Comparison of ENCODE assay signal across 20 cellular contexts in the genomic region with DNA sequence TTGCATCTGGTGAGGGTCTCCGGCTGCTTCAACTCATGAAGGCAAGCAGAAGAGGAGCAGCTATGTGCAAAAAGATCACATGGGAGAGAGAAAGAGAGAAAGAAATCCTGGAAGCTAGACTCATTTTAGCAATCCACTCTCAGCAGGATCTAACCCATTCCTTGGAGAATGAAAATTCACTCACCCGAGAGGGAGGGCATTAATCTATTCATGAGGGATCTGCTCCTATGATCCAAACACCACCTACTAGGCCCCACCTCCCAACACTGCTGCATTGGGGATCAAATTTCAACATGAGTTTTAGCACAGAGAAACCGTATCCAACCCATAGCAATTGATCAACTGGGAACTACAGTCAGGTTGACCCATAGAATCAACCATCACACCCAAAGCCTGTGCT.
A peak's percentile ranks its signal among the peaks of the same experiment; 100 is the strongest.
DNase-seq lines count a peak whose midpoint lies in the region; ATAC-seq, FAIRE-seq and TF ChIP-seq lines count a peak whose summit lies in the region.
"Had no signal": no experiment of that assay in that cellular context is flagged by ENCODE, and none has a peak within 500 bp of the region (broad histone marks: within the 10 kb centered on the region; RNA-seq: fewer than 3 reads in every experiment).

No MANE protein-coding gene starts in this region.

- H3K9me3 Mint-ChIP-seq in WTC11 (no peaks in the 10 kb centered on the region), glutamatergic neuron (ENCODE audit: unreplicated experiment) (no peaks in the 10 kb centered on the region)
- no peaks in the 10 kb centered on the region for H3K9me3 Mint-ChIP-seq in activated CD8-positive, alpha-beta T cell treated with anti-CD3 and anti-CD28 coated beads, Interleukin-2, amount 10 ng/mL, durations not matched to agents 7 days and 5 days (ENCODE audit: insufficient read depth)
- H3K9me3 Mint-ChIP-seq: CD4-positive, CD25-positive, alpha-beta regulatory T cell; CD8-positive, alpha-beta T cell had no signal

- TF ChIP-seq POLR2A in GM12892 (IDR thresholded peaks at IDR 0.05; ENCODE audit: low read depth, low read length) = no peak

- H3K4me1 Mint-ChIP-seq in WTC11 (peaks cover 10% of the 10 kb centered on the region), glutamatergic neuron (ENCODE audit: low read depth, unreplicated experiment) (peaks cover 10% of the 10 kb centered on the region)
- H3K4me1 Mint-ChIP-seq in activated CD8-positive, alpha-beta T cell treated with anti-CD3 and anti-CD28 coated beads, Interleukin-2, amount 10 ng/mL, durations not matched to agents 7 days and 5 days (ENCODE audit: low read depth) = no peaks in the 10 kb centered on the region
- H3K4me1 Mint-ChIP-seq: B cell; CD4-positive, CD25-positive, alpha-beta regulatory T cell had no signal

- in situ Hi-C loops in GM13977 (cut with MboI; ENCODE audit: low pct_unique_long_range_greater_than_20kb, low sequenced_read_pairs, unreplicated experiment) = no loop called here

- H3K36me3 Mint-ChIP-seq in WTC11 (no peaks in the 10 kb centered on the region), glutamatergic neuron (ENCODE audit: unreplicated experiment) (no peaks in the 10 kb centered on the region)
- H3K36me3 Mint-ChIP-seq in activated CD8-positive, alpha-beta T cell treated with anti-CD3 and anti-CD28 coated beads, Interleukin-2, amount 10 ng/mL, durations not matched to agents 7 days and 5 days (ENCODE audit: low read depth) = no peaks in the 10 kb centered on the region
- H3K36me3 Mint-ChIP-seq: CD4-positive, CD25-positive, alpha-beta regulatory T cell; CD8-positive, alpha-beta T cell had no signal

- TF ChIP-seq CTCF in WTC11 (IDR thresholded peaks at IDR 0.05) (no peak), glutamatergic neuron (IDR thresholded peaks at IDR 0.05; ENCODE audit: partially characterized antibody, unreplicated experiment) (no peak), GM13977 (IDR thresholded peaks at IDR 0.05; ENCODE audit: extremely low read depth, insufficient read depth, missing control alignments) (no peak)

- H3K27ac Mint-ChIP-seq in WTC11 (no peak overlapping the region), glutamatergic neuron (ENCODE audit: unreplicated experiment) (peak overlapping the region; percentile 45)
- no peak overlapping the region for H3K27ac Mint-ChIP-seq in activated CD8-positive, alpha-beta T cell treated with anti-CD3 and anti-CD28 coated beads, Interleukin-2, amount 10 ng/mL, durations not matched to agents 7 days and 5 days
- H3K27ac Mint-ChIP-seq: B cell; CD4-positive, CD25-positive, alpha-beta regulatory T cell; CD8-positive, alpha-beta T cell had no signal

- H3K27me3 Mint-ChIP-seq in WTC11 (ENCODE audit: low read depth) (no peaks in the 10 kb centered on the region), glutamatergic neuron (ENCODE audit: unreplicated experiment) (peaks cover 2% of the 10 kb centered on the region)
- no peaks in the 10 kb centered on the region for H3K27me3 Mint-ChIP-seq in activated CD8-positive, alpha-beta T cell treated with anti-CD3 and anti-CD28 coated beads, Interleukin-2, amount 10 ng/mL, durations not matched to agents 7 days and 5 days (ENCODE audit: low read depth)
- H3K27me3 Mint-ChIP-seq: B cell had no signal

- H3K4me3 Mint-ChIP-seq in WTC11 (no peak overlapping the region), glutamatergic neuron (ENCODE audit: unreplicated experiment) (peak overlapping the region; percentile 27)
- H3K4me3 Mint-ChIP-seq in activated CD8-positive, alpha-beta T cell treated with anti-CD3 and anti-CD28 coated beads, Interleukin-2, amount 10 ng/mL, durations not matched to agents 7 days and 5 days = no peak overlapping the region
- H3K4me3 Mint-ChIP-seq: B cell; CD4-positive, CD25-positive, alpha-beta regulatory T cell; CD8-positive, alpha-beta T cell had no signal

- POLR2A ChIA-PET in WTC11 (lab: Charles Lee) = no interaction called here
- POLR2A ChIA-PET in activated CD8-positive, alpha-beta T cell treated with anti-CD3 and anti-CD28 coated beads, Interleukin-2, amount 10 ng/mL, durations not matched to agents 7 days and 5 days (lab: Charles Lee) = no interaction called here

- CTCF ChIA-PET in WTC11 (lab: Charles Lee) = no interaction called here
- CTCF ChIA-PET in activated CD8-positive, alpha-beta T cell treated with anti-CD3 and anti-CD28 coated beads, Interleukin-2, amount 10 ng/mL, durations not matched to agents 7 days and 5 days (lab: Charles Lee) = no interaction called here

- DNase-seq in NCI-H82 (lab: John Stamatoyannopoulos, UW) (peak; percentile 28), NCI-H82 treated with DMSO at 0.1 percent for 48 hours (lab: John Stamatoyannopoulos, UW; ENCODE audit: unreplicated experiment) (no peak), WTC11 (ENCODE audit: low spot score) (no peak), glutamatergic neuron (no peak), GM13977 (ENCODE audit: low spot score) (no peak), GM12892 (ENCODE audit: insufficient read length) (no peak)
- DNase-seq in activated CD8-positive, alpha-beta T cell treated with anti-CD3 and anti-CD28 coated beads, Interleukin-2, amount 10 ng/mL, durations not matched to agents 7 days and 5 days = no peak
- DNase-seq: 8988T; Caco-2; CD4-positive, CD25-positive, alpha-beta regulatory T cell; CD8-positive, alpha-beta T cell; DMS153; DND-41; GOT3; H7 had no signal

- peak; percentile 81 for ATAC-seq in WTC11
- no peak for ATAC-seq in activated CD8-positive, alpha-beta T cell treated with anti-CD3 and anti-CD28 coated beads, Interleukin-2, amount 10 ng/mL, durations not matched to agents 7 days and 5 days
- ATAC-seq: A549; CD8-positive, alpha-beta T cell; HCT116 had no signal

- FAIRE-seq in GM12892 (lab: Jason Lieb, UNC) = no peak
- FAIRE-seq: A549, G401.6, GM18507 had no signal

TF ChIP-seq in WTC11, 78 proteins besides CTCF, POLR2A, EP300 and RAD21:
- TF ChIP-seq, protein P1, sequence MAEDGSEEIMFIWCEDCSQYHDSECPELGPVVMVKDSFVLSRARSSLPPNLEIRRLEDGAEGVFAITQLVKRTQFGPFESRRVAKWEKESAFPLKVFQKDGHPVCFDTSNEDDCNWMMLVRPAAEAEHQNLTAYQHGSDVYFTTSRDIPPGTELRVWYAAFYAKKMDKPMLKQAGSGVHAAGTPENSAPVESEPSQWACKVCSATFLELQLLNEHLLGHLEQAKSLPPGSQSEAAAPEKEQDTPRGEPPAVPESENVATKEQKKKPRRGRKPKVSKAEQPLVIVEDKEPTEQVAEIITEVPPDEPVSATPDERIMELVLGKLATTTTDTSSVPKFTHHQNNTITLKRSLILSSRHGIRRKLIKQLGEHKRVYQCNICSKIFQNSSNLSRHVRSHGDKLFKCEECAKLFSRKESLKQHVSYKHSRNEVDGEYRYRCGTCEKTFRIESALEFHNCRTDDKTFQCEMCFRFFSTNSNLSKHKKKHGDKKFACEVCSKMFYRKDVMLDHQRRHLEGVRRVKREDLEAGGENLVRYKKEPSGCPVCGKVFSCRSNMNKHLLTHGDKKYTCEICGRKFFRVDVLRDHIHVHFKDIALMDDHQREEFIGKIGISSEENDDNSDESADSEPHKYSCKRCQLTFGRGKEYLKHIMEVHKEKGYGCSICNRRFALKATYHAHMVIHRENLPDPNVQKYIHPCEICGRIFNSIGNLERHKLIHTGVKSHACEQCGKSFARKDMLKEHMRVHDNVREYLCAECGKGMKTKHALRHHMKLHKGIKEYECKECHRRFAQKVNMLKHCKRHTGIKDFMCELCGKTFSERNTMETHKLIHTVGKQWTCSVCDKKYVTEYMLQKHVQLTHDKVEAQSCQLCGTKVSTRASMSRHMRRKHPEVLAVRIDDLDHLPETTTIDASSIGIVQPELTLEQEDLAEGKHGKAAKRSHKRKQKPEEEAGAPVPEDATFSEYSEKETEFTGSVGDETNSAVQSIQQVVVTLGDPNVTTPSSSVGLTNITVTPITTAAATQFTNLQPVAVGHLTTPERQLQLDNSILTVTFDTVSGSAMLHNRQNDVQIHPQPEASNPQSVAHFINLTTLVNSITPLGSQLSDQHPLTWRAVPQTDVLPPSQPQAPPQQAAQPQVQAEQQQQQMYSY (CRISPR knock-in tag; IDR thresholded peaks at IDR 0.05) = peak; percentile 63
- TF ChIP-seq, protein P2, sequence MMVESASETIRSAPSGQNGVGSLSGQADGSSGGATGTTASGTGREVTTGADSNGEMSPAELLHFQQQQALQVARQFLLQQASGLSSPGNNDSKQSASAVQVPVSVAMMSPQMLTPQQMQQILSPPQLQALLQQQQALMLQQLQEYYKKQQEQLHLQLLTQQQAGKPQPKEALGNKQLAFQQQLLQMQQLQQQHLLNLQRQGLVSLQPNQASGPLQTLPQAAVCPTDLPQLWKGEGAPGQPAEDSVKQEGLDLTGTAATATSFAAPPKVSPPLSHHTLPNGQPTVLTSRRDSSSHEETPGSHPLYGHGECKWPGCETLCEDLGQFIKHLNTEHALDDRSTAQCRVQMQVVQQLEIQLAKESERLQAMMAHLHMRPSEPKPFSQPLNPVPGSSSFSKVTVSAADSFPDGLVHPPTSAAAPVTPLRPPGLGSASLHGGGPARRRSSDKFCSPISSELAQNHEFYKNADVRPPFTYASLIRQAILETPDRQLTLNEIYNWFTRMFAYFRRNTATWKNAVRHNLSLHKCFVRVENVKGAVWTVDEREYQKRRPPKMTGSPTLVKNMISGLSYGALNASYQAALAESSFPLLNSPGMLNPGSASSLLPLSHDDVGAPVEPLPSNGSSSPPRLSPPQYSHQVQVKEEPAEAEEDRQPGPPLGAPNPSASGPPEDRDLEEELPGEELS (CRISPR knock-in tag; IDR thresholded peaks at IDR 0.05) = no peak
- TF ChIP-seq KAT7 (CRISPR knock-in tag; IDR thresholded peaks at IDR 0.05; ENCODE audit: borderline replicate concordance) = no peak
- TF ChIP-seq IRF2 (CRISPR knock-in tag; IDR thresholded peaks at IDR 0.05; ENCODE audit: borderline replicate concordance, low read depth) = no peak
- TF ChIP-seq TCF7 (CRISPR knock-in tag; IDR thresholded peaks at IDR 0.05; ENCODE audit: low read depth) = no peak
